Comparison of ENCODE assay signal across 18 cellular contexts in genomic region chr2:232894251-232894650, GRCh38.
"Had no signal": no experiment of that assay in that cellular context is flagged by ENCODE, and none has a peak within 500 bp of the region (broad histone marks: within the 10 kb centered on the region; RNA-seq: fewer than 3 reads in every experiment).

No MANE protein-coding gene starts in this region.

- H3K4me3 ChIP-seq: heart right ventricle, sigmoid colon, SJSA1, tibial nerve had no signal

- H3K4me1 Mint-ChIP-seq: activated naive CD8-positive, alpha-beta T cell treated with anti-CD3 and anti-CD28 coated beads for 36 hours; central memory CD8-positive, alpha-beta T cell had no signal

- H3K27ac Mint-ChIP-seq: activated CD8-positive, alpha-beta T cell treated with anti-CD3 and anti-CD28 coated beads for 36 hours; activated naive CD8-positive, alpha-beta T cell treated with anti-CD3 and anti-CD28 coated beads for 36 hours; activated T-cell treated with anti-CD3 and anti-CD28 coated beads, Interleukin-2, amount 50 U/mL, for 72 hours; nephron; WTC11 had no signal

- ATAC-seq: activated CD8-positive, alpha-beta T cell treated with anti-CD3 and anti-CD28 coated beads for 36 hours; activated T-cell treated with anti-CD3 and anti-CD28 coated beads, Interleukin-2, amount 50 U/mL, for 72 hours; heart right ventricle; WTC11 had no signal

- H3K36me3 ChIP-seq: heart right ventricle, sigmoid colon, SJSA1 had no signal

- H3K36me3 Mint-ChIP-seq: activated naive CD8-positive, alpha-beta T cell treated with anti-CD3 and anti-CD28 coated beads for 36 hours; brain; WTC11 had no signal

- H3K4me3 Mint-ChIP-seq: activated CD8-positive, alpha-beta T cell treated with anti-CD3 and anti-CD28 coated beads for 36 hours; activated naive CD8-positive, alpha-beta T cell treated with anti-CD3 and anti-CD28 coated beads for 36 hours; activated T-cell treated with anti-CD3 and anti-CD28 coated beads, Interleukin-2, amount 50 U/mL, for 72 hours; brain; central memory CD8-positive, alpha-beta T cell; nephron; WTC11 had no signal

- H3K27ac ChIP-seq: epithelial cell of prostate, heart right ventricle, sigmoid colon, SJSA1, tibial nerve had no signal

- H3K9me3 ChIP-seq: heart right ventricle, sigmoid colon, SJSA1, tibial nerve had no signal

- H3K9me3 Mint-ChIP-seq: activated CD8-positive, alpha-beta T cell treated with anti-CD3 and anti-CD28 coated beads for 36 hours; activated naive CD8-positive, alpha-beta T cell treated with anti-CD3 and anti-CD28 coated beads for 36 hours; activated T-cell treated with anti-CD3 and anti-CD28 coated beads, Interleukin-2, amount 50 U/mL, for 72 hours; central memory CD8-positive, alpha-beta T cell; nephron; WTC11 had no signal

- DNase-seq: activated CD8-positive, alpha-beta memory T cell treated with anti-CD3 and anti-CD28 coated beads, Interleukin-2, amount 50 U/mL, for 4 hours; activated CD8-positive, alpha-beta T cell treated with anti-CD3 and anti-CD28 coated beads for 36 hours; activated naive CD8-positive, alpha-beta T cell treated with anti-CD3 and anti-CD28 coated beads for 36 hours; activated T-cell treated with anti-CD3 and anti-CD28 coated beads, Interleukin-2, amount 50 U/mL, for 72 hours; amygdala; effector memory CD4-positive, alpha-beta T cell; heart right ventricle; mesenchymal stem cell; stimulated activated CD4-positive, alpha-beta T cell treated with anti-CD3 and anti-CD28 coated beads, Interleukin-1b, Interleukin-23, amount 100 ng/mL, for 48 hours; SW 1271 had no signal

- H3K27me3 ChIP-seq: SJSA1, tibial nerve had no signal
